In genomic region chr3:169241575-169241927, GRCh38 we compare ENCODE assay signal across 12 cellular contexts.
DNase-seq lines count a peak whose midpoint lies in the region; ATAC-seq, FAIRE-seq and TF ChIP-seq lines count a peak whose summit lies in the region.
"Had no signal": no experiment of that assay in that cellular context is flagged by ENCODE, and none has a peak within 500 bp of the region (broad histone marks: within the 10 kb centered on the region; RNA-seq: fewer than 3 reads in every experiment).

No MANE protein-coding gene starts in this region.

- H2BK5ac ChIP-seq in IMR-90 (ENCODE audit: low read depth, low read length, poor library complexity, severe bottlenecking), result peak overlapping the region; percentile 95

- ATAC-seq in IMR-90 (ENCODE audit: low read depth), result peak; percentile 42
- ATAC-seq in upper lobe of left lung (ENCODE audit: low FRiP score in 2 of 2), result no peak

- no peak overlapping the region for H2AK5ac ChIP-seq in IMR-90 (ENCODE audit: low read depth, low read length)

- peak; percentile 65 for DNase-seq in IMR-90
- DNase-seq in bronchial epithelial cell (ENCODE audit: low read depth), result peak; percentile 67
- no peak for DNase-seq in kidney
- DNase-seq in upper lobe of left lung, result no peak
- no peak for DNase-seq in effector CD4-positive, alpha-beta T cell
- DNase-seq in cerebellar cortex (ENCODE audit: low spot score), result no peak
- DNase-seq in activated naive CD4-positive, alpha-beta T cell (lab: John Stamatoyannopoulos, UW), result no peak
- DNase-seq: activated B cell treated with CpG ODN at 0.5 μM for 24 hours; DMS53; NCI-H2171; stimulated activated CD4-positive, alpha-beta T cell treated with anti-CD3 and anti-CD28 coated beads, Interleukin-4, amount 100 ng/mL, for 1 hour had no signal

- H3K4me3 ChIP-seq in IMR-90 (ENCODE audit: insufficient read depth, low read depth, low read length) (no peak overlapping the region), bronchial epithelial cell (ENCODE audit: low read depth, low read length) (no peak overlapping the region), kidney (ENCODE audit: low read length in 2 of 2) (peak overlapping the region; percentile 41 to 59), upper lobe of left lung (peak overlapping the region in 2 of 4 donors; percentile 45 to 46)

- TF ChIP-seq CTCF in IMR-90 (conservative IDR thresholded peaks at IDR 0.05; ENCODE audit: low read depth, low read length) (no peak), bronchial epithelial cell (IDR thresholded peaks at IDR 0.05; ENCODE audit: insufficient read depth, low read length, severe bottlenecking) (no peak), kidney (IDR thresholded peaks at IDR 0.05; ENCODE audit: borderline replicate concordance, extremely low read depth, insufficient read depth) (no peak), upper lobe of left lung (IDR thresholded peaks at IDR 0.05) (no peak)

- WGBS in IMR-90 (ENCODE audit: extremely low coverage in 2 of 2, insufficient read length in 1 of 2), 2 experiments, result no CpG with 5 or more reads among the region's 1 CpG
- WGBS in upper lobe of left lung, 2 donors, result 14% methylated on average over 1 of the region's 1 CpG

- BruUV-seq in IMR-90 (replicated peaks; lab: Mats Ljungman, UMichigan), result no TSS peak

- H3K9me3 ChIP-seq in IMR-90 (ENCODE audit: control insufficient read depth, insufficient read depth, low read length), result no peaks in the 10 kb centered on the region
- no peaks in the 10 kb centered on the region for H3K9me3 ChIP-seq in kidney (ENCODE audit: control insufficient read depth in 1 of 2, low read length in 2 of 2)
- no peaks in the 10 kb centered on the region for H3K9me3 ChIP-seq in upper lobe of left lung

- CTCF ChIA-PET in IMR-90 (lab: Yijun Ruan, JAX), result no interaction called here

- no peak overlapping the region for H3K4ac ChIP-seq in IMR-90 (ENCODE audit: low read depth, low read length)

- H3K18ac ChIP-seq in IMR-90 (ENCODE audit: low read depth, low read length), result no peak overlapping the region

- peak overlapping the region; percentile 97 for H3K4me2 ChIP-seq in IMR-90 (ENCODE audit: low read depth, low read length)

- no peak overlapping the region for H2AFZ ChIP-seq in IMR-90 (replicated peaks; ENCODE audit: low read length, poor library complexity)

- TF ChIP-seq POLR2A in IMR-90 (IDR thresholded peaks at IDR 0.05; ENCODE audit: low read depth, low read length), result no peak
- TF ChIP-seq POLR2A in upper lobe of left lung (IDR thresholded peaks at IDR 0.05), result no peak

- FAIRE-seq in bronchial epithelial cell (lab: Jason Lieb, UNC) (no peak), kidney (lab: Jason Lieb, UNC) (peak; percentile 46)
- FAIRE-seq: GM18507 had no signal

- no peaks in the 10 kb centered on the region for H3K9me1 ChIP-seq in IMR-90 (ENCODE audit: insufficient read depth, low read length)

- no peaks in the 10 kb centered on the region; a peak in 1 of 4 replicates for H3K79me1 ChIP-seq in IMR-90 (ENCODE audit: low read depth in 1 of 2, low read length in 2 of 2)

- peak overlapping the region; percentile 85; the same call in 1 of the 2 replicates for H2BK120ac ChIP-seq in IMR-90 (ENCODE audit: low read depth, low read length)

- H2BK15ac ChIP-seq in IMR-90 (ENCODE audit: low read depth, low read length), result no peak overlapping the region

- H3K27ac ChIP-seq in IMR-90 (ENCODE audit: insufficient read depth, low read length) (peak overlapping the region; percentile 65; the same call in 1 of the 2 replicates), kidney (ENCODE audit: low read depth in 2 of 2, low read length in 2 of 2) (peak overlapping the region; percentile 25 to 51), upper lobe of left lung (peak overlapping the region; percentile 80 to 90 (median 85))

- no peak for TF ChIP-seq RAD21 in IMR-90 (IDR thresholded peaks at IDR 0.05; ENCODE audit: low read length)

- H4K20me1 ChIP-seq in IMR-90 (ENCODE audit: insufficient read depth, low read length), result no peaks in the 10 kb centered on the region

- H3K4me1 ChIP-seq in IMR-90 (ENCODE audit: control insufficient read depth, insufficient read depth, low read length) (0 out of 2 replicates have a peak, but pooled peaks cover 2% of the 10 kb centered on the region), kidney (ENCODE audit: control insufficient read depth in 1 of 2, insufficient read depth in 1 of 2, low read depth in 1 of 2, low read length in 2 of 2) (peaks cover 10 to 13% of the 10 kb centered on the region in 2 donors), upper lobe of left lung (peaks cover 11 to 31% (median 14%) of the 10 kb centered on the region in 4 donors)

- intact Hi-C loops in IMR-90 (cut with micrococcal nuclease), result no loop called here
- intact Hi-C loops in kidney (cut with DNase I), result no loop called here

- H3K56ac ChIP-seq in IMR-90 (ENCODE audit: extremely low read depth, insufficient read depth, low read length), result no peak overlapping the region

- H4K8ac ChIP-seq in IMR-90 (ENCODE audit: low read depth in 2 of 2, low read length in 2 of 2), result peak overlapping the region in 1 of 2 experiments; percentile 66; a peak in 1 of 4 replicates

- no peak overlapping the region for H3K9ac ChIP-seq in IMR-90 (ENCODE audit: low read depth, low read length)
- H3K9ac ChIP-seq in kidney (ENCODE audit: low read length in 2 of 2), result peak overlapping the region in 1 of 2 donors; percentile 30

- no peak overlapping the region for H4K5ac ChIP-seq in IMR-90 (ENCODE audit: low read depth, low read length)

- peak overlapping the region; percentile 94; the same call in 1 of the 2 replicates for H2BK20ac ChIP-seq in IMR-90 (ENCODE audit: low read depth, low read length)

- no peak overlapping the region for H4K91ac ChIP-seq in IMR-90 (ENCODE audit: insufficient read depth, low read depth, low read length)

- H3K36me3 ChIP-seq in IMR-90 (ENCODE audit: control insufficient read depth, insufficient read depth, low read length) (no peaks in the 10 kb centered on the region), bronchial epithelial cell (ENCODE audit: control insufficient read depth, insufficient read depth, low read length) (no peaks in the 10 kb centered on the region), kidney (ENCODE audit: control insufficient read depth in 1 of 2, insufficient read depth in 2 of 2, low read length in 2 of 2) (no peaks in the 10 kb centered on the region), upper lobe of left lung (no peaks in the 10 kb centered on the region)

- H3K23ac ChIP-seq in IMR-90 (ENCODE audit: low read depth, low read length), result no peak overlapping the region

- H3K27me3 ChIP-seq in IMR-90 (ENCODE audit: control insufficient read depth, insufficient read depth, low read length) (no peaks in the 10 kb centered on the region), bronchial epithelial cell (ENCODE audit: control insufficient read depth, insufficient read depth, low read length) (no peaks in the 10 kb centered on the region), upper lobe of left lung (no peaks in the 10 kb centered on the region)

- TF ChIP-seq EP300 in upper lobe of left lung (IDR thresholded peaks at IDR 0.05), result no peak

- POLR2A ChIA-PET in IMR-90 (lab: Charles Lee; ENCODE audit: unreplicated experiment), result interaction anchor here (0.6 kb wide), 1 partner anchor 418 kb away, joined by 3 read pairs; no protein-coding TSS in a partner anchor

- no peak overlapping the region for H2AK9ac ChIP-seq in IMR-90 (replicated peaks; ENCODE audit: low read depth, low read length, poor library complexity)

- dilution Hi-C loops in IMR-90 (cut with HindIII; ENCODE audit: low sequenced_read_pairs, unreplicated experiment), result no loop called here

- in situ Hi-C loops in IMR-90 (cut with MboI; ENCODE audit: low sequenced_read_pairs), result no loop called here

- H3K14ac ChIP-seq in IMR-90 (replicated peaks; ENCODE audit: low read depth, low read length), result no peak overlapping the region

TF ChIP-seq in IMR-90, 13 proteins besides CTCF, POLR2A, EP300 and RAD21:
- peak; percentile 89 for TF ChIP-seq CEBPB (IDR thresholded peaks at IDR 0.05; ENCODE audit: low read depth, low read length)
- no peak for TF ChIP-seq CHD1 (IDR thresholded peaks at IDR 0.05; ENCODE audit: low read depth, low read length)

Comparison
In these comparisons a context has a peak if more than half of its experiments do, and no peak if none do; other contexts are left out.
1. DNase-seq: peak in IMR-90 (single experiment) and bronchial epithelial cell (single experiment); none in kidney (single experiment), upper lobe of left lung (0 of 2), effector CD4-positive, alpha-beta T cell (single experiment), cerebellar cortex (single experiment) and activated naive CD4-positive, alpha-beta T cell (0 of 4).
2. H3K4me3 ChIP-seq: peak in kidney (2 of 2); none in IMR-90 (single experiment) and bronchial epithelial cell (single experiment).
3. Peak in every context shown above with its lines, with median percentiles within 50 percentile points of each other: H3K27ac ChIP-seq.